Comparison of ENCODE assay signal across 9 cellular contexts in genomic region chr19:2231621-2232221, GRCh38. TPM values are rescaled to one million over a fixed set of nuclear protein-coding genes. Genes with fewer than 3 reads are reported as not detected.
DNase-seq lines count a peak whose midpoint lies in the region; ATAC-seq and TF ChIP-seq lines count a peak whose summit lies in the region.
"Had no signal": no experiment of that assay in that cellular context is flagged by ENCODE, and none has a peak within 500 bp of the region (broad histone marks: within the 10 kb centered on the region; RNA-seq: fewer than 3 reads in every experiment).

No MANE protein-coding gene starts in this region.

- H3K4me1 ChIP-seq in Panc1 (ENCODE audit: control insufficient read depth, insufficient read depth, low read length): peaks cover 24% of the 10 kb centered on the region

- H3K27ac Mint-ChIP-seq in neural crest cell (ENCODE audit: unreplicated experiment): no peak overlapping the region

- peaks cover 2% of the 10 kb centered on the region; the same call in 1 of the 2 replicates for H3K36me3 ChIP-seq in Panc1 (ENCODE audit: control insufficient read depth, insufficient read depth, low read length)

- intact Hi-C loops in Panc1 (cut with micrococcal nuclease; ENCODE audit: unreplicated experiment): loop anchor here (5.0 kb wide), 1 partner anchor 74 kb away; no protein-coding TSS in a partner anchor

- POLR2A ChIA-PET in Panc1 (lab: Charles Lee): interaction anchor here (0.6 kb wide), 3 partner anchors 85 to 201 kb away, joined by 3 to 12 read pairs (median 3); no protein-coding TSS in a partner anchor

- peaks cover 17% of the 10 kb centered on the region for H3K27me3 Mint-ChIP-seq in neural crest cell (ENCODE audit: low read depth)

- H3K4me1 Mint-ChIP-seq in neural crest cell: peaks cover 17% of the 10 kb centered on the region

- TF ChIP-seq CTCF in Panc1 (IDR thresholded peaks at IDR 0.05) (peak; percentile 47; the same call in 1 of the 2 replicates), neural crest cell (conservative IDR thresholded peaks at IDR 0.05) (peak; percentile 37)

- CTCF ChIA-PET in Panc1 (lab: Charles Lee): interaction anchor here (1.7 kb wide), 1 partner anchor 76 kb away, joined by 8 read pairs; no protein-coding TSS in a partner anchor

- no peaks in the 10 kb centered on the region for H3K27me3 ChIP-seq in Panc1 (ENCODE audit: control insufficient read depth, insufficient read depth, low read length)
- H3K27me3 ChIP-seq: upper lobe of right lung had no signal

- peaks cover 12% of the 10 kb centered on the region for H3K36me3 Mint-ChIP-seq in neural crest cell (ENCODE audit: low read depth)

- BruUV-seq in Panc1 (replicated peaks; lab: Mats Ljungman, UMichigan): no TSS peak

- H3K27ac ChIP-seq in Panc1 (ENCODE audit: low read length): peak overlapping the region; percentile 39; the same call in 1 of the 2 replicates
- H3K27ac ChIP-seq: upper lobe of right lung had no signal

- ATAC-seq in Panc1: peak; percentile 60
- ATAC-seq: upper lobe of right lung had no signal

- no peaks in the 10 kb centered on the region for H3K9me3 Mint-ChIP-seq in neural crest cell

- no peak overlapping the region for H3K4me3 ChIP-seq in Panc1 (ENCODE audit: low read depth in 2 of 2, low read length in 2 of 2)
- H3K4me3 ChIP-seq: upper lobe of right lung had no signal

- in situ Hi-C loops in Panc1 (cut with HindIII; ENCODE audit: low pct_unique_long_range_greater_than_20kb, low sequenced_read_pairs): no loop called here

- H3K4me3 Mint-ChIP-seq in neural crest cell: peak overlapping the region; percentile 83

- peak; percentile 61 for DNase-seq in DMS 273 (lab: John Stamatoyannopoulos, UW; ENCODE audit: unreplicated experiment)
- DNase-seq in DMS 273 treated with DMSO at 0.1 percent for 48 hours (lab: John Stamatoyannopoulos, UW): no peak
- no peak for DNase-seq in Panc1 (ENCODE audit: low read depth, low spot score)
- peak; percentile 27 for DNase-seq in neural crest cell (ENCODE audit: low read depth, low spot score)
- no peak for DNase-seq in HPDE6-E6E7 (ENCODE audit: extremely low spot score)
- DNase-seq in occipital lobe (lab: John Stamatoyannopoulos, UW): no peak
- DNase-seq: upper lobe of right lung had no signal

- H3K9me3 ChIP-seq in Panc1 (ENCODE audit: control insufficient read depth, insufficient read depth, low read depth, low read length): no peaks in the 10 kb centered on the region
- H3K9me3 ChIP-seq: upper lobe of right lung had no signal

RNA-seq across cellular contexts. Expression of gene PLEKHJ1, which starts 4.4 kb away (rescaled TPM):
- total RNA-seq in Panc1 (2021; ENCODE audit: unreplicated experiment): 78.6 TPM
- 74.7 TPM for polyA plus RNA-seq in Panc1 (2012; ENCODE audit: insufficient read length)
- total RNA-seq in neural crest cell: 132 and 137 TPM in 2 replicates
- total RNA-seq in occipital lobe: 35.7 TPM

RNA-seq across cellular contexts. Expression of gene SF3A2, which starts 4.9 kb away (rescaled TPM):
- total RNA-seq in Panc1 (2021; ENCODE audit: unreplicated experiment) (103 TPM), neural crest cell (186 and 189 TPM in 2 replicates), occipital lobe (26.4 TPM)
- 129 TPM for polyA plus RNA-seq in Panc1 (2012; ENCODE audit: insufficient read length)

RNA-seq across cellular contexts. Expression of gene AMH, which starts 17.4 kb away (rescaled TPM):
- 21.9 TPM for total RNA-seq in Panc1 (2021; ENCODE audit: unreplicated experiment)
- 10.3 TPM for polyA plus RNA-seq in Panc1 (2012; ENCODE audit: insufficient read length)
- 71.6 and 79.1 TPM in 2 replicates for total RNA-seq in neural crest cell
- total RNA-seq in occipital lobe: not detected

RNA-seq across cellular contexts. Expression of gene JSRP1, which starts 24.5 kb away (rescaled TPM):
- total RNA-seq in Panc1 (2021; ENCODE audit: unreplicated experiment) (0.51 TPM), neural crest cell (0.40 and 0.71 TPM in 2 replicates), occipital lobe (not detected)
- polyA plus RNA-seq in Panc1 (2012; ENCODE audit: insufficient read length): 0.27 TPM
- total RNA-seq: A172, posterior vena cava had no signal

RNA-seq across cellular contexts. Expression of gene PEAK3, which starts 50.3 kb away (rescaled TPM):
- total RNA-seq in Panc1 (2021; ENCODE audit: unreplicated experiment) (not detected), neural crest cell (not detected in 2 replicates), occipital lobe (not detected)
- polyA plus RNA-seq in Panc1 (2012; ENCODE audit: insufficient read length): 0.15 TPM

Comparison
In these comparisons a context has a peak if more than half of its experiments do, and no peak if none do; other contexts are left out.
1. DNase-seq: peak in DMS 273 (single experiment) and neural crest cell (single experiment); none in DMS 273 treated with DMSO at 0.1 percent for 48 hours (single experiment), Panc1 (single experiment), HPDE6-E6E7 (single experiment) and occipital lobe (single experiment).
2. RNA of gene AMH, which starts 17.4 kb away (total RNA-seq): 71.6 to 79.1 TPM in neural crest cell and 21.9 TPM in Panc1 (single experiment); not detected in occipital lobe (single experiment); every median in the first group is over 10 times any median in the second.